8 cellular contexts compared by ENCODE assay signal in the genomic region with DNA sequence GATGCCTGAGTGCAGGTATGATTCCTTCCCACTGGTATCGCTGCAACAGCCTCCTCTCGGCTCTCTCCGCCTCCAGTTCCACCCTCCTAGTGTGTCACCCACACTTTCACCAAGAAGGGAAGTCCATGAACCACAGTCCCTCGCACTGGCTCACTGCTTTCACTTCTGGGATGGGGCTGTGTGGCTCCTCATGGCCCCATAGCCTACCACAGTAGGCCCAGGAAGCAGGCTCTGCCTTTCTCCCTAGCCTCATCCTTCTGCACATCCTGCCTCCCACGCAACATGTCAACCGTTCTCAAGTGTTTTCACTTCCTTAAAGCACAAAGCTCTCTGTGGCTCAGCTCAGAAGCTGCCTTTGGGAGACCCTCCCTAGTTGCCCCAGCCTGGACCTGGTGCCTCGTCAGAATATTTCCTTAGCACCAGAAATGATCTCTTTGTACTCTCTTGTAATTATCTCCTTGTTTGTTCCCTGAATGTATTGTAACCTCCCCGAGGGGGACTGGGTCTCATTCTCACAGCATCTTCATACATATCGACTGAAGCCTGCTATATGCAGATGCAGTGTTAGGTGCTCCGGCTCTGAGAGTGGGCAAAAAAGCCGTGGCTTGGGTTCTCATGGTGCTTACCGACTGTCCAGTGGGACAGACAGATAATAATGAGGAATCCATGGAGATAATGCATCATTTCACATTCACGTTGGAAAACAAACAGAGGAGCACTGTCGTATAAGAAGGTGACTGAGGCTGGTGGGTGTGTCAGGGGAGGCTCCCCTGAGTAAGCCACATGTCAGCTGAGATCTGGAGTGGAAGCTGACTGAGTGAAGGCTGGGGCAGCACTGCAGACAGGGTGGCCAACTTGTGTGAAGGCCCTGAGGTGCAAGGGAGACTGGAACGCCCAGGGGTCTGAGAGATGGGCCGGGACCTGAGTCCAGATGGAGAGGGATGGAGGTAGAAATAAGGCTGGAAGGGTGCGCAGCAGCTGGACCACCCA.
DNase-seq lines count a peak whose midpoint lies in the region; ATAC-seq, FAIRE-seq and TF ChIP-seq lines count a peak whose summit lies in the region.

No MANE protein-coding gene starts in this region.

- no peaks in the 10 kb centered on the region for H3K9me3 ChIP-seq in IMR-90 (ENCODE audit: control insufficient read depth, insufficient read depth, low read length)
- H3K9me3 ChIP-seq in GM12878 (replicated peaks; ENCODE audit: control insufficient read depth, insufficient read depth, low read length) = no peaks in the 10 kb centered on the region
- no peaks in the 10 kb centered on the region for H3K9me3 ChIP-seq in upper lobe of right lung
- no peaks in the 10 kb centered on the region for H3K9me3 ChIP-seq in Caco-2
- no peaks in the 10 kb centered on the region for H3K9me3 ChIP-seq in sigmoid colon

- RAD21 ChIA-PET in GM12878 (lab: Charles Lee; ENCODE audit: unreplicated experiment) = interaction anchor here (0.7 to 16.2 kb wide), 13 partner anchors 8 to 362 kb away, joined by 3 to 495 read pairs (median 5); partner anchors contain the start of gene DNAJB11

- no peak overlapping the region for H3K4me2 ChIP-seq in IMR-90 (ENCODE audit: low read depth, low read length)
- H3K4me2 ChIP-seq in GM12878 (ENCODE audit: control insufficient read depth, insufficient read depth) = peak overlapping the region; percentile 66

- H3K27me3 ChIP-seq in IMR-90 (ENCODE audit: control insufficient read depth, insufficient read depth, low read length) = peaks cover 28% of the 10 kb centered on the region
- H3K27me3 ChIP-seq in GM12878 (replicated peaks in 1 of 2; ENCODE audit: control insufficient read depth in 2 of 2, insufficient read depth in 2 of 2, low read length in 1 of 2) = no peaks in the 10 kb centered on the region
- peaks cover 4% of the 10 kb centered on the region for H3K27me3 ChIP-seq in upper lobe of right lung
- no peaks in the 10 kb centered on the region; the same call in 1 of the 2 replicates for H3K27me3 ChIP-seq in Caco-2 (replicated peaks; ENCODE audit: control insufficient read depth, insufficient read depth, low read length)
- H3K27me3 ChIP-seq in sigmoid colon = no peaks in the 10 kb centered on the region

- peaks cover 9% of the 10 kb centered on the region for H3K27me3 Mint-ChIP-seq in Caco-2 (ENCODE audit: insufficient read depth, unreplicated experiment)

- BruUV-seq in IMR-90 (replicated peaks; lab: Mats Ljungman, UMichigan) (no TSS peak), GM12878 (replicated peaks; lab: Mats Ljungman, UMichigan) (no TSS peak), Caco-2 (replicated peaks; lab: Mats Ljungman, UMichigan) (no TSS peak)

- H3K36me3 ChIP-seq in IMR-90 (ENCODE audit: control insufficient read depth, insufficient read depth, low read length) (no peaks in the 10 kb centered on the region), GM12878 (ENCODE audit: control insufficient read depth in 2 of 2, insufficient read depth in 2 of 2, low read length in 1 of 2) (no peaks in the 10 kb centered on the region), upper lobe of right lung (no peaks in the 10 kb centered on the region), Caco-2 (ENCODE audit: control insufficient read depth, insufficient read depth, low read length) (no peaks in the 10 kb centered on the region), sigmoid colon (peaks cover 0 to 23% (median 0%) of the 10 kb centered on the region in 4 donors)

- in situ Hi-C loops in IMR-90 (cut with MboI; ENCODE audit: low sequenced_read_pairs) (loop anchor here (25.0 kb wide), 1 partner anchor 593 kb away; no protein-coding TSS in a partner anchor), GM12878 (cut with MboI) (no loop called here)

- no peaks in the 10 kb centered on the region for H3K79me1 ChIP-seq in IMR-90 (ENCODE audit: low read depth in 1 of 2, low read length in 2 of 2)

- H2BK20ac ChIP-seq in IMR-90 (ENCODE audit: low read depth, low read length) = no peak overlapping the region

- H2BK15ac ChIP-seq in IMR-90 (ENCODE audit: low read depth, low read length) = no peak overlapping the region

- no peak overlapping the region for H3K14ac ChIP-seq in IMR-90 (replicated peaks; ENCODE audit: low read depth, low read length)

- no peak overlapping the region for H4K5ac ChIP-seq in IMR-90 (ENCODE audit: low read depth, low read length)

- H2BK120ac ChIP-seq in IMR-90 (ENCODE audit: low read depth, low read length) = no peak overlapping the region

- peak; percentile 65 for FAIRE-seq in GM12878 (lab: Jason Lieb, UNC)

- peak; percentile 77 for DNase-seq in GM12865 (ENCODE audit: low read depth)
- no peak for DNase-seq in IMR-90
- DNase-seq in GM12878 (ENCODE audit: low read depth, low spot score) = peak; percentile 68
- no peak for DNase-seq in upper lobe of right lung
- DNase-seq in LoVo (ENCODE audit: low spot score) = no peak
- no peak for DNase-seq in Caco-2
- no peak for DNase-seq in sigmoid colon

- no peaks in the 10 kb centered on the region for H3K36me3 Mint-ChIP-seq in Caco-2 (ENCODE audit: insufficient read depth, unreplicated experiment)

- no peak overlapping the region for H3K27ac Mint-ChIP-seq in Caco-2 (ENCODE audit: unreplicated experiment)

- TF ChIP-seq EP300 in GM12878 (IDR thresholded peaks at IDR 0.05; ENCODE audit: borderline replicate concordance in 1 of 2, control insufficient read depth in 1 of 2, low read depth in 2 of 2, low read length in 2 of 2) = peak in 1 of 2 experiments; percentile 76; a peak in 2 of 4 replicates
- no peak for TF ChIP-seq EP300 in sigmoid colon (IDR thresholded peaks at IDR 0.05)

- WGBS in IMR-90 (ENCODE audit: extremely low coverage in 2 of 2, insufficient read length in 1 of 2), 2 experiments = 73% methylated on average over 10 of the region's 17 CpGs; no CpG with 5 or more reads in 1 of the 2 experiments
- 23% methylated on average over 17 of the region's 17 CpGs for WGBS in GM12878 (ENCODE audit: insufficient coverage, insufficient replicate concordance, low lambda C conversion rate, missing lambda C conversion rate)
- 61 to 65% methylated on average over 17 of the region's 17 CpGs for WGBS in sigmoid colon, 2 donors

- H3K18ac ChIP-seq in IMR-90 (ENCODE audit: low read depth, low read length) = no peak overlapping the region

- no peak overlapping the region for H4K91ac ChIP-seq in IMR-90 (ENCODE audit: insufficient read depth, low read depth, low read length)

- H3K9ac ChIP-seq in IMR-90 (ENCODE audit: low read depth, low read length) = no peak overlapping the region
- peak overlapping the region; percentile 21; the same call in 1 of the 2 replicates for H3K9ac ChIP-seq in GM12878 (ENCODE audit: control insufficient read depth, insufficient read depth, low read length)

- peak; percentile 74 for ATAC-seq in GM21447 (IDR thresholded peaks at IDR 0.05; ENCODE audit: unreplicated experiment)
- ATAC-seq in IMR-90 (ENCODE audit: low read depth) = no peak
- peak; percentile 75 for ATAC-seq in GM12878
- ATAC-seq in upper lobe of right lung = peak; percentile 69

- H2AK9ac ChIP-seq in IMR-90 (replicated peaks; ENCODE audit: low read depth, low read length, poor library complexity) = no peak overlapping the region

- no peak for TF ChIP-seq POLR2A in IMR-90 (IDR thresholded peaks at IDR 0.05; ENCODE audit: low read depth, low read length)
- TF ChIP-seq POLR2A in GM12878 (IDR thresholded peaks at IDR 0.05; ENCODE audit: low read depth, low read length) = peak; percentile 45; the same call in 1 of the 2 replicates
- TF ChIP-seq POLR2A in sigmoid colon (IDR thresholded peaks at IDR 0.05) = no peak

- no peak overlapping the region for H2BK5ac ChIP-seq in IMR-90 (ENCODE audit: low read depth, low read length, poor library complexity, severe bottlenecking)

- dilution Hi-C loops in IMR-90 (cut with HindIII; ENCODE audit: low sequenced_read_pairs, unreplicated experiment) = no loop called here

- POLR2A ChIA-PET in IMR-90 (lab: Charles Lee; ENCODE audit: unreplicated experiment) = no interaction called here
- POLR2A ChIA-PET in GM12878 (lab: Charles Lee) = interaction anchor here (0.6 to 3.2 kb wide), 6 partner anchors 280 to 360 kb away, joined by 3 to 16 read pairs (median 5); partner anchors contain the start of gene DNAJB11
- POLR2A ChIA-PET in Caco-2 (lab: Charles Lee) = no interaction called here

- peaks cover 2% of the 10 kb centered on the region for H3K4me1 Mint-ChIP-seq in Caco-2 (ENCODE audit: low read depth, unreplicated experiment)

- H2AFZ ChIP-seq in IMR-90 (replicated peaks; ENCODE audit: low read length, poor library complexity) (peak overlapping the region; percentile 2), GM12878 (ENCODE audit: control insufficient read depth, low read depth, low read length) (peak overlapping the region; percentile 60)

- TF ChIP-seq CTCF in GM12865 (IDR thresholded peaks at IDR 0.05; ENCODE audit: insufficient read depth, low read depth, low read length, missing control alignments) = no peak
- no peak for TF ChIP-seq CTCF in IMR-90 (conservative IDR thresholded peaks at IDR 0.05; ENCODE audit: low read depth, low read length)
- no peak for TF ChIP-seq CTCF in GM12878 (IDR thresholded peaks at IDR 0.05 in 2 of 3, conservative IDR thresholded peaks at IDR 0.05 in 1 of 3; ENCODE audit: control insufficient read depth in 2 of 3, extremely low read depth in 1 of 3, insufficient read depth in 1 of 3, low read depth in 3 of 3, low read length in 3 of 3)
- TF ChIP-seq CTCF in upper lobe of right lung (IDR thresholded peaks at IDR 0.05) = no peak
- TF ChIP-seq CTCF in Caco-2 (IDR thresholded peaks at IDR 0.05; ENCODE audit: insufficient read depth in 1 of 2, low read depth in 1 of 2, low read length in 1 of 2, severe bottlenecking in 1 of 2, unreplicated experiment in 1 of 2) = no peak
- TF ChIP-seq CTCF in sigmoid colon (IDR thresholded peaks at IDR 0.05) = no peak

- H3K9me1 ChIP-seq in IMR-90 (ENCODE audit: insufficient read depth, low read length) = no peaks in the 10 kb centered on the region

- no peak overlapping the region for H3K4me3 Mint-ChIP-seq in Caco-2 (ENCODE audit: unreplicated experiment)

- TF ChIP-seq RAD21 in IMR-90 (IDR thresholded peaks at IDR 0.05; ENCODE audit: low read length) (no peak), GM12878 (IDR thresholded peaks at IDR 0.05; ENCODE audit: insufficient read depth, low read depth, low read length) (no peak)

- intact Hi-C loops in IMR-90 (cut with micrococcal nuclease) (loop anchor here (5.0 kb wide), 2 partner anchors 148 to 362 kb away; partner anchors contain the start of gene ETV5), GM12878 (cut with micrococcal nuclease; ENCODE audit: unreplicated experiment) (loop anchor here (5.0 kb wide), 1 partner anchor 362 kb away; no protein-coding TSS in a partner anchor), upper lobe of right lung (cut with DNase I) (no loop called here), Caco-2 (cut with micrococcal nuclease; ENCODE audit: unreplicated experiment) (loop anchor here (10.0 kb wide), 1 partner anchor 570 kb away; no protein-coding TSS in a partner anchor), sigmoid colon (cut with DNase I) (no loop called here)

- CTCF ChIA-PET in IMR-90 (lab: Yijun Ruan, JAX) (interaction anchor here (0.6 to 1.0 kb wide), 2 partner anchors 9 to 355 kb away, joined by 4 read pairs; no protein-coding TSS in a partner anchor), GM12878 (lab: Yijun Ruan, JAX) (interaction anchor here (0.6 to 29.4 kb wide), 30 partner anchors 11 to 362 kb away, joined by 3 to 847 read pairs (median 4); partner anchors contain the start of genes CRYGS and DNAJB11), Caco-2 (lab: Charles Lee) (no interaction called here)

- no peak overlapping the region for H3K4ac ChIP-seq in IMR-90 (ENCODE audit: low read depth, low read length)

- no peak overlapping the region for H3K23ac ChIP-seq in IMR-90 (ENCODE audit: low read depth, low read length)

- no peak overlapping the region for H3K4me3 ChIP-seq in GM12865 (ENCODE audit: low read depth, low read length)
- H3K4me3 ChIP-seq in IMR-90 (ENCODE audit: insufficient read depth, low read depth, low read length) = no peak overlapping the region
- no peak overlapping the region for H3K4me3 ChIP-seq in GM12878
- H3K4me3 ChIP-seq in upper lobe of right lung = no peak overlapping the region
- H3K4me3 ChIP-seq in Caco-2 (ENCODE audit: low read depth, low read length) = no peak overlapping the region
- no peak overlapping the region for H3K4me3 ChIP-seq in sigmoid colon

- no peaks in the 10 kb centered on the region for H3K79me2 ChIP-seq in GM12878 (ENCODE audit: control insufficient read depth, insufficient read depth, low read length)

- SMC1A ChIA-PET in GM12878 (lab: Charles Lee; ENCODE audit: uncharacterized antibody, unreplicated experiment) = interaction anchor here (0.6 to 27.2 kb wide), 21 partner anchors 9 to 362 kb away, joined by 3 to 655 read pairs (median 6); partner anchors contain the start of genes CRYGS and ETV5

- H4K8ac ChIP-seq in IMR-90 (ENCODE audit: low read depth in 2 of 2, low read length in 2 of 2) = no peak overlapping the region

- H3K4me1 ChIP-seq in IMR-90 (ENCODE audit: control insufficient read depth, insufficient read depth, low read length) = no peaks in the 10 kb centered on the region
- H3K4me1 ChIP-seq in GM12878 (ENCODE audit: control insufficient read depth, insufficient read depth, low read length) = peaks cover 29% of the 10 kb centered on the region
- H3K4me1 ChIP-seq in upper lobe of right lung = peaks cover 5% of the 10 kb centered on the region
- 0 out of 2 replicates have a peak, but pooled peaks cover 4% of the 10 kb centered on the region for H3K4me1 ChIP-seq in Caco-2
- peaks cover 0 to 6% (median 2%) of the 10 kb centered on the region in 4 donors for H3K4me1 ChIP-seq in sigmoid colon

- H3K27ac ChIP-seq in IMR-90 (ENCODE audit: insufficient read depth, low read length) = no peak overlapping the region
- peak overlapping the region; percentile 28 for H3K27ac ChIP-seq in GM12878 (ENCODE audit: control insufficient read depth, insufficient read depth)
- no peak overlapping the region for H3K27ac ChIP-seq in upper lobe of right lung
- H3K27ac ChIP-seq in sigmoid colon = no peak overlapping the region

- H3K56ac ChIP-seq in IMR-90 (ENCODE audit: extremely low read depth, insufficient read depth, low read length) = no peak overlapping the region

- no peaks in the 10 kb centered on the region for H3K9me3 Mint-ChIP-seq in Caco-2 (ENCODE audit: unreplicated experiment)

- H2AK5ac ChIP-seq in IMR-90 (ENCODE audit: low read depth, low read length) = no peak overlapping the region

- no peaks in the 10 kb centered on the region for H4K20me1 ChIP-seq in IMR-90 (ENCODE audit: insufficient read depth, low read length)
- no peaks in the 10 kb centered on the region for H4K20me1 ChIP-seq in GM12878 (ENCODE audit: control insufficient read depth, insufficient read depth)

Comparison
In these comparisons a context has a peak if more than half of its experiments do, and no peak if none do; other contexts are left out.
1. DNase-seq: peak in GM12865 (single experiment) and GM12878 (single experiment); none in IMR-90 (single experiment), upper lobe of right lung (single experiment), LoVo (single experiment), Caco-2 (0 of 2) and sigmoid colon (single experiment).
2. intact Hi-C loops: an anchor here in IMR-90 (5.0 kb wide), GM12878 (5.0 kb wide) and Caco-2 (10.0 kb wide); none called in upper lobe of right lung and sigmoid colon.